ENCODE assay signal across 17 cellular contexts in the genomic region with DNA sequence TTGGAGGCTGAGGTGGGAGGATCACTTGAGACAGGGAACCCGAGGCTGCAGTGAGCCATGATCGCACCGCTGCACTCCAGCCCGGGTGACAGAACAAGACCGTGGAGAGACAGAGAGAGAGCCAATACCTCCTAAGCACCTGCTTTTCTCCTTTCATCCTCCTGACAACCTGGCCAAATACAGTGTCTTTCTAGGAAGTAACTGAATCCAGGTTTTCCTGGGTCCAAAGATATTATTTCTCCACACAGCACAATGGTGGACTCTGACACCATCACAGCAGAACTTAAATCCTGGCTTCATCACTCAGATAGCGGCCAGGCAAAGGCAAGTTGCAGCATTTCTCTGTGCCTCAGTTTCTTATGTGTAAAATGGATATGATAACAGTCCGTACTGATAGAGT. TPM values are rescaled to one million over a fixed set of nuclear protein-coding genes. Genes with fewer than 3 reads are reported as not detected.
DNase-seq lines count a peak whose midpoint lies in the region; ATAC-seq, FAIRE-seq and TF ChIP-seq lines count a peak whose summit lies in the region.
"Had no signal": no experiment of that assay in that cellular context is flagged by ENCODE, and none has a peak within 500 bp of the region (broad histone marks: within the 10 kb centered on the region; RNA-seq: fewer than 3 reads in every experiment).

No MANE protein-coding gene starts in this region.

- H4K8ac ChIP-seq in trophoblast cell (ENCODE audit: low read depth, low read length), result no peak overlapping the region

- H3K4me2 ChIP-seq in HepG2 (ENCODE audit: low read depth, low read length) (no peak overlapping the region; the same call in 1 of the 2 replicates), trophoblast cell (ENCODE audit: low read length) (no peak overlapping the region)

- no peak overlapping the region for H2BK120ac ChIP-seq in trophoblast cell (ENCODE audit: insufficient read depth, low read length, poor library complexity)

- H2BK12ac ChIP-seq in trophoblast cell (ENCODE audit: low read length), result no peak overlapping the region

- no peak overlapping the region for H4K12ac ChIP-seq in trophoblast cell (ENCODE audit: low read depth, low read length)

- TF ChIP-seq CTCF in HepG2 (CRISPR knock-in tag; IDR thresholded peaks at IDR 0.05), result no peak

- H4K91ac ChIP-seq in trophoblast cell (ENCODE audit: low read depth, low read length), result no peak overlapping the region

- CTCF ChIA-PET in HepG2 (lab: Yijun Ruan, JAX; ENCODE audit: low intra/inter-chr PET ratio, low total read pairs), result no interaction called here

- no peak overlapping the region for H3K4ac ChIP-seq in trophoblast cell (ENCODE audit: low read depth, low read length)

- H3K4me1 ChIP-seq in right cardiac atrium (ENCODE audit: control insufficient read depth, insufficient read depth, low read length) (peaks cover 12% of the 10 kb centered on the region), HepG2 (ENCODE audit: insufficient read depth, low read length) (peaks cover 21% of the 10 kb centered on the region), aorta (ENCODE audit: control insufficient read depth in 1 of 2, insufficient read depth in 2 of 2, low read length in 2 of 2) (peaks cover 0 to 8% of the 10 kb centered on the region in 2 donors), trophoblast cell (ENCODE audit: control insufficient read depth in 1 of 2, insufficient read depth in 2 of 2, low read length in 2 of 2) (no peaks in the 10 kb centered on the region)

- 88% methylated on average over 7 of the region's 7 CpGs for WGBS in right cardiac atrium
- 44% methylated on average over 7 of the region's 7 CpGs for WGBS in HepG2 (ENCODE audit: low lambda C conversion rate)
- 86 to 90% methylated on average over 7 of the region's 7 CpGs for WGBS in aorta, 2 donors
- no CpG with 5 or more reads among the region's 7 CpGs for WGBS in trophoblast cell (ENCODE audit: extremely low coverage, insufficient coverage, insufficient read length)

- no peaks in the 10 kb centered on the region for H3K27me3 ChIP-seq in right cardiac atrium (ENCODE audit: control insufficient read depth, insufficient read depth)
- peaks cover 3 to 16% of the 10 kb centered on the region in 2 experiments; a peak in 2 of 5 replicates for H3K27me3 ChIP-seq in HepG2 (ENCODE audit: control insufficient read depth in 1 of 2, insufficient read depth in 2 of 2, low read length in 2 of 2)
- no peaks in the 10 kb centered on the region for H3K27me3 ChIP-seq in aorta (ENCODE audit: control insufficient read depth in 1 of 2, insufficient read depth in 2 of 2, low read length in 1 of 2)
- H3K27me3 ChIP-seq in trophoblast cell (ENCODE audit: insufficient read depth, low read length), result no peaks in the 10 kb centered on the region

- H3K9ac ChIP-seq in HepG2 (ENCODE audit: insufficient read depth, low read depth, low read length) (no peak overlapping the region), trophoblast cell (ENCODE audit: low read length) (no peak overlapping the region)

- no peaks in the 10 kb centered on the region for H3K36me3 ChIP-seq in HepG2 (replicated peaks in 1 of 2; ENCODE audit: control insufficient read depth in 1 of 2, insufficient read depth in 2 of 2, low read length in 2 of 2)
- no peaks in the 10 kb centered on the region for H3K36me3 ChIP-seq in aorta (ENCODE audit: control insufficient read depth in 1 of 2, insufficient read depth in 2 of 2, low read length in 1 of 2)
- H3K36me3 ChIP-seq in trophoblast cell (ENCODE audit: control insufficient read depth in 1 of 2, insufficient read depth in 2 of 2, low read length in 2 of 2), result no peaks in the 10 kb centered on the region

- H3K79me1 ChIP-seq in trophoblast cell (ENCODE audit: low read length), result no peaks in the 10 kb centered on the region

- H3K14ac ChIP-seq in trophoblast cell (ENCODE audit: low read length), result no peak overlapping the region

- no TSS peak for BruUV-seq in HepG2 (replicated peaks; lab: Mats Ljungman, UMichigan)

- H3K23ac ChIP-seq in trophoblast cell (ENCODE audit: low read length), result no peak overlapping the region

- H3K79me2 ChIP-seq in HepG2 (ENCODE audit: insufficient read depth, low read length), result no peaks in the 10 kb centered on the region
- H3K79me2 ChIP-seq in trophoblast cell (ENCODE audit: control insufficient read depth, insufficient read depth, low read length, poor library complexity), result no peaks in the 10 kb centered on the region

- intact Hi-C loops in right cardiac atrium (cut with DNase I), result no loop called here
- intact Hi-C loops in Right ventricle myocardium inferior (cut with DNase I), result loop anchor here (2.0 to 10.0 kb wide), 2 partner anchors 32 to 486 kb away; a partner anchor contains a TSS
- intact Hi-C loops in HepG2 (cut with micrococcal nuclease; ENCODE audit: unreplicated experiment), result no loop called here
- intact Hi-C loops in aorta (cut with DNase I), result loop anchor here in 1 of 2 donors (1.0 kb wide), 1 partner anchor 16 kb away; no protein-coding TSS in a partner anchor

- no peaks in the 10 kb centered on the region for H3K9me3 ChIP-seq in right cardiac atrium (ENCODE audit: control insufficient read depth, low read length)
- no peaks in the 10 kb centered on the region for H3K9me3 ChIP-seq in HepG2 (ENCODE audit: low read length)
- H3K9me3 ChIP-seq in aorta (ENCODE audit: control insufficient read depth, low read length), result no peaks in the 10 kb centered on the region
- peaks cover 4% of the 10 kb centered on the region for H3K9me3 ChIP-seq in trophoblast cell (ENCODE audit: insufficient read depth, low read depth, low read length)

- TF ChIP-seq RAD21 in HepG2 (CRISPR knock-in tag; IDR thresholded peaks at IDR 0.05), result no peak

- no peak overlapping the region for H3K4me3 ChIP-seq in right cardiac atrium (ENCODE audit: low read length)
- H3K4me3 ChIP-seq in HepG2 (replicated peaks in 1 of 3; ENCODE audit: insufficient read depth in 1 of 3, low read depth in 2 of 3, low read length in 3 of 3), result no peak overlapping the region
- H3K4me3 ChIP-seq in skin epidermis, result no peak overlapping the region
- H3K4me3 ChIP-seq in aorta (ENCODE audit: low read length in 2 of 2), result no peak overlapping the region
- H3K4me3 ChIP-seq in trophoblast cell (ENCODE audit: low read depth, low read length), result no peak overlapping the region
- H3K4me3 ChIP-seq: GM12878 had no signal

- TF ChIP-seq POLR2A in HepG2 (IDR thresholded peaks at IDR 0.05; ENCODE audit: insufficient read depth in 1 of 2, low read depth in 2 of 2, low read length in 2 of 2), result no peak

- ATAC-seq in right cardiac atrium, result no peak
- ATAC-seq in Right ventricle myocardium inferior, result no peak
- ATAC-seq in HepG2, result peak; percentile 51; the same call in 2 of the 3 replicates
- no peak for ATAC-seq in aorta (ENCODE audit: low FRiP score)
- ATAC-seq in HG03342 (IDR thresholded peaks at IDR 0.05; ENCODE audit: unreplicated experiment), result no peak
- ATAC-seq: GM12878 had no signal

- H3K27ac ChIP-seq in right cardiac atrium (ENCODE audit: low read length) (peak overlapping the region; percentile 88), HepG2 (ENCODE audit: extremely low read length, insufficient read depth, low read length) (no peak overlapping the region), skin epidermis (peak overlapping the region in 16 of 21 experiments; percentile 1 to 82 (median 51)), aorta (ENCODE audit: low read depth in 1 of 2, low read length in 2 of 2) (peak overlapping the region; percentile 91 to 100), trophoblast cell (ENCODE audit: low read depth, low read length) (no peak overlapping the region)

- H3K18ac ChIP-seq in trophoblast cell (ENCODE audit: low read length), result no peak overlapping the region

- TF ChIP-seq EP300 in HepG2 (IDR thresholded peaks at IDR 0.05; ENCODE audit: low read depth in 2 of 2, low read length in 2 of 2), result no peak
- no peak for TF ChIP-seq EP300 in HepG2 (CRISPR knock-in tag; IDR thresholded peaks at IDR 0.05; ENCODE audit: borderline replicate concordance)

- DNase-seq in right cardiac atrium (no peak), Right ventricle myocardium inferior (ENCODE audit: missing footprints) (no peak), HepG2 (ENCODE audit: low spot score) (no peak), aorta (no peak), trophoblast cell (no peak)
- no peak for DNase-seq in stimulated activated CD4-positive, alpha-beta T cell treated with anti-CD3 and anti-CD28 coated beads, Interleukin-15, amount 100 ng/mL, for 24 hours
- DNase-seq: ACHN; activated CD4-positive, alpha-beta T cell treated with anti-CD3 and anti-CD28 coated beads, Interleukin-2, amount 10 ng/mL, durations not matched to agents 7 days and 5 days; cortex of kidney; erythroblast; GDM1; NCI-H2029; NCI-H446; stimulated activated CD4-positive, alpha-beta T cell treated with anti-CD3 and anti-CD28 coated beads, Interleukin-2, amount 100 ng/mL, for 48 hours had no signal

- H2AFZ ChIP-seq in HepG2 (ENCODE audit: low read length), result no peak overlapping the region
- no peak overlapping the region for H2AFZ ChIP-seq in trophoblast cell (ENCODE audit: insufficient read depth, low read length, poor library complexity)

- no peaks in the 10 kb centered on the region for H4K20me1 ChIP-seq in HepG2 (ENCODE audit: insufficient read depth, low read length)

- in situ Hi-C loops in HepG2 (cut with HindIII; ENCODE audit: extremely low pct_ligation_motif_present, low pct_unique_long_range_greater_than_20kb), result no loop called here

- peak; percentile 36 for FAIRE-seq in HepG2 (lab: Jason Lieb, UNC)
- FAIRE-seq: GM12878 had no signal

- POLR2A ChIA-PET in HepG2 (lab: Yijun Ruan, JAX), result interaction anchor here (0.7 kb wide), 1 partner anchor 16 kb away, joined by 3 read pairs; no protein-coding TSS in a partner anchor

- H2AK5ac ChIP-seq in trophoblast cell (ENCODE audit: low read length), result no peak overlapping the region

- H2BK5ac ChIP-seq in trophoblast cell (ENCODE audit: low read depth, low read length, poor library complexity), result no peak overlapping the region

RNA-seq across cellular contexts. Expression of a gene that starts 21.9 kb away (rescaled TPM):
- total RNA-seq in right cardiac atrium (100 to 1,000 TPM in 2 of 4 donors, 10 to 100 TPM in 2; 81.3 to 247 (median 105) TPM), Right ventricle myocardium inferior (103 TPM), HepG2 (2016; rRNA removed; fragmentation: Illumina TruSeq; extraction: Trizol) (18.0 and 27.1 TPM in 2 replicates), aorta (1,000 to 10,000 TPM in 1 of 2 donors, 100 to 1,000 TPM in 1; 293 to 1,994 TPM)
- polyA plus RNA-seq in right cardiac atrium (78.7 TPM), HepG2 (2011; rRNA removed) (55.5 and 79.2 TPM in 2 replicates), aorta (100 to 1,000 TPM; 178 to 515 TPM)
- 7.1 and 7.8 TPM in 2 replicates for total RNA-seq in HepG2 (2016; cell fraction: cytosol; rRNA removed; fragmentation: Illumina TruSeq; extraction: Trizol; ENCODE audit: low read depth)
- 15.8 and 29.9 TPM in 2 replicates for total RNA-seq in HepG2 (2016; cell fraction: insoluble cytoplasmic fraction; rRNA removed; fragmentation: Illumina TruSeq; extraction: Trizol)
- 14.2 and 16.6 TPM in 2 replicates for total RNA-seq in HepG2 (2016; cell fraction: membrane; rRNA removed; fragmentation: Illumina TruSeq; extraction: Trizol)
- 53.7 and 56.5 TPM in 2 replicates for total RNA-seq in HepG2 (2016; cell fraction: nucleus; rRNA removed; fragmentation: Illumina TruSeq; extraction: Trizol)
- 59.1 and 69.7 TPM in 2 replicates for polyA plus RNA-seq in HepG2 (2011; cell fraction: cytosol; rRNA removed)
- 85.1 and 113 TPM in 2 replicates for polyA plus RNA-seq in HepG2 (2011; cell fraction: nucleus; rRNA removed)
- polyA plus RNA-seq in HepG2 (2012), result 48.1 and 56.6 TPM in 2 replicates
- polyA plus RNA-seq in HepG2 (2016; cell fraction: cytosol; fragmentation: Illumina TruSeq; extraction: Trizol; ENCODE audit: low read depth), result 4.7 and 6.0 TPM in 2 replicates
- polyA plus RNA-seq in HepG2 (2016; cell fraction: insoluble cytoplasmic fraction; fragmentation: Illumina TruSeq; extraction: Trizol; ENCODE audit: low read depth), result 17.2 and 23.0 TPM in 2 replicates
- 9.3 and 9.4 TPM in 2 replicates for polyA plus RNA-seq in HepG2 (2016; cell fraction: membrane; fragmentation: Illumina TruSeq; extraction: Trizol; ENCODE audit: low read depth)
- 63.2 and 85.8 TPM in 2 replicates for polyA plus RNA-seq in HepG2 (2016; cell fraction: nucleus; fragmentation: Illumina TruSeq; extraction: Trizol; ENCODE audit: insufficient read depth, low read depth)
- polyA minus RNA-seq in HepG2 (2011; rRNA and poly(A)+ RNA removed; ENCODE audit: low replicate concordance), result 142 and 198 TPM in 2 replicates
- polyA minus RNA-seq in HepG2 (2011; cell fraction: cytosol; rRNA and poly(A)+ RNA removed), result 72.5 and 80.5 TPM in 2 replicates
- 95.3 and 131 TPM in 2 replicates for polyA minus RNA-seq in HepG2 (2011; cell fraction: nucleus; rRNA and poly(A)+ RNA removed)
- 12.0 and 12.4 TPM in 2 replicates for polyA plus RNA-seq in trophoblast cell (2013)

Comparison
In these comparisons a context has a peak if more than half of its experiments do, and no peak if none do; other contexts are left out.
1. H3K27ac ChIP-seq: peak in right cardiac atrium (single experiment), skin epidermis (16 of 21) and aorta (2 of 2); none in HepG2 (single experiment) and trophoblast cell (single experiment).